Comparison of ENCODE assay signal across 8 cellular contexts in genomic region chr9:41359116-41359515, GRCh38.
A peak's percentile ranks its signal among the peaks of the same experiment; 100 is the strongest.
DNase-seq lines count a peak whose midpoint lies in the region; ATAC-seq and TF ChIP-seq lines count a peak whose summit lies in the region.
"Not testable (repeated sequence)": the region's sequence is repeated elsewhere in the genome, so short reads cannot be mapped to it uniquely, and the experiment has no call there.

No MANE protein-coding gene starts in this region.

- ATAC-seq in activated CD4-positive, alpha-beta T cell treated with anti-CD3 and anti-CD28 coated beads for 36 hours, result peak; percentile 51
- ATAC-seq in Right ventricle myocardium inferior, result not testable (repeated sequence)

- DNase-seq in HCEC 1CT (peak; percentile 17), NCI-H526 treated with DMSO at 0.1 percent for 48 hours (lab: John Stamatoyannopoulos, UW) (peak; percentile 46), Right ventricle myocardium inferior (ENCODE audit: missing footprints) (peak; percentile 79), mucosa of gallbladder (ENCODE audit: low spot score) (peak; percentile 42)
- peak; percentile 44 for DNase-seq in activated CD4-positive, alpha-beta T cell treated with anti-CD3 and anti-CD28 coated beads for 36 hours
- DNase-seq in breast epithelium (ENCODE audit: low spot score in 2 of 2), result not testable (repeated sequence)
- peak; percentile 34 for DNase-seq in stimulated activated CD4-positive, alpha-beta T cell treated with anti-CD3 and anti-CD28 coated beads, Interleukin-15, amount 100 ng/mL, for 24 hours

- H3K9me3 ChIP-seq in breast epithelium, result not testable (repeated sequence)

- TF ChIP-seq POLR2A in breast epithelium (IDR thresholded peaks at IDR 0.05), result not testable (repeated sequence)

- not testable (repeated sequence) for H3K36me3 Mint-ChIP-seq in activated CD4-positive, alpha-beta T cell treated with anti-CD3 and anti-CD28 coated beads for 36 hours (ENCODE audit: low read depth)

- not testable (repeated sequence) for H3K4me1 ChIP-seq in breast epithelium

- H3K4me1 Mint-ChIP-seq in activated CD4-positive, alpha-beta T cell treated with anti-CD3 and anti-CD28 coated beads for 36 hours, result not testable (repeated sequence)

- CTCF ChIA-PET in activated CD4-positive, alpha-beta T cell treated with anti-CD3 and anti-CD28 coated beads for 36 hours (lab: Charles Lee), result not testable (repeated sequence)

- H3K27ac ChIP-seq in C4-2B (peak overlapping the region; percentile 66), breast epithelium (peak overlapping the region; percentile 80 to 86)

- intact Hi-C loops in activated CD4-positive, alpha-beta T cell treated with anti-CD3 and anti-CD28 coated beads for 36 hours (cut with DNase I, micrococcal nuclease); breast epithelium (cut with DNase I; ENCODE audit: low total_unique reads); Right ventricle myocardium inferior (cut with DNase I): not testable (repeated sequence)

- not testable (repeated sequence) for H3K9me3 Mint-ChIP-seq in activated CD4-positive, alpha-beta T cell treated with anti-CD3 and anti-CD28 coated beads for 36 hours (ENCODE audit: low read depth)

- H3K4me3 Mint-ChIP-seq in activated CD4-positive, alpha-beta T cell treated with anti-CD3 and anti-CD28 coated beads for 36 hours, result peak overlapping the region; percentile 97

- not testable (repeated sequence) for TF ChIP-seq CTCF in C4-2B (conservative IDR thresholded peaks at IDR 0.05); breast epithelium (IDR thresholded peaks at IDR 0.05)

- not testable (repeated sequence) for H3K27me3 ChIP-seq in breast epithelium

- peak overlapping the region; percentile 53 to 82 (median 69) for H3K4me3 ChIP-seq in breast epithelium

- H3K27me3 Mint-ChIP-seq in activated CD4-positive, alpha-beta T cell treated with anti-CD3 and anti-CD28 coated beads for 36 hours, result not testable (repeated sequence)

- POLR2A ChIA-PET in activated CD4-positive, alpha-beta T cell treated with anti-CD3 and anti-CD28 coated beads for 36 hours (lab: Charles Lee), result not testable (repeated sequence)

- H3K27ac Mint-ChIP-seq in activated CD4-positive, alpha-beta T cell treated with anti-CD3 and anti-CD28 coated beads for 36 hours, result peak overlapping the region; percentile 91

- H3K36me3 ChIP-seq in breast epithelium, result not testable (repeated sequence)
